Comparison of ENCODE assay signal across 11 cellular contexts in the genomic region with DNA sequence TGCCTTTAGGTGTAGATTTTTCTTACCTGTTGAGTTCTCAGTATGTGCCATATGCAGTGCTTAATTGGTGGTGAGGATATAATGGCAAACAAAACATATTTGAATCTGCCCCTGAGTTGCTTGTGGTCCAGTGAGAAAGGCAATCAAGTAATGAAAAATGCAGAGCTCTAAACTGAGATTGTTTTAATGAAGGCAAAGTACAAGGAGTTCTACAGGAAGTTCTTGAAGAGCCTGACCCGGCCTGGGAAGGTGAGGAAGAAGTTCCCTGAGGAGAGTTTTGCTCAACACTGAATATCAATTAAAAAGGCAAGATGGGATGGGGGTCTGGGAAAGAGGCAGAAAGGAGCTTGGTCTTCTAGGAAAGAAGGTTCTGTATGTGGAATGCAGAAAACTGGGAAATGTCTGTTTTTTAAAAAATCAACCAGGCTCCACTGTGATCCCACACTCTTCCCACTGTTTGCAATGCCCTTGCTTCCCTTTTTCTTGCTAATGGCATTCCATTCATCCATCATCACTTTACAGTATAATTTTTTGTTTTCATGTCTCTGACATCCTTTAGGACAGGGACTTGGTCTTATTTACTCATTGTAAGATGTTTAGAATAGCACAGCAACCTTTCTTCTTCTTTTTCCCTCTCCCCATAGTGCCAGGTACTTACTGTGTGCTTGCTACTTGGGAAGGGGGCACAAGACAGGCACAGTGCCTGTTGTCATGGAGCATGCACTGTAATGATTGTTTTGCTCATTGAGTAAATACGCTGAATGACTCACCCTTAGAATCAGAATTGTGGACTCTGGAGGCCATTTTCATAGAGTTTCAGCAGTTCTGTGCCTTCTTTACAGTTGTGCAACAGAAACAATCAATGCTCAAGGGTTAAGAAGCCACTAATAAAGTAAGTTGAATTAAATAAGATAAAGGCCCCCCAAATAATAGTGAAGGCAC.
DNase-seq lines count a peak whose midpoint lies in the region; ATAC-seq and TF ChIP-seq lines count a peak whose summit lies in the region.
"Had no signal": no experiment of that assay in that cellular context is flagged by ENCODE, and none has a peak within 500 bp of the region (broad histone marks: within the 10 kb centered on the region; RNA-seq: fewer than 3 reads in every experiment).

No MANE protein-coding gene starts in this region.

- no peak overlapping the region for H3K4me3 ChIP-seq in RWPE2 (ENCODE audit: severe bottlenecking)

- DNase-seq in left ventricle myocardium superior, result no peak
- no peak for DNase-seq in Right ventricle myocardium superior
- DNase-seq in RWPE2 (ENCODE audit: low spot score), result no peak
- peak; percentile 22 to 28 for DNase-seq in foreskin keratinocyte
- no peak for DNase-seq in sciatic nerve (ENCODE audit: low spot score)
- no peak for DNase-seq in activated CD8-positive, alpha-beta T cell treated with anti-CD3 and anti-CD28 coated beads for 36 hours
- no peak for DNase-seq in SKM-1 (lab: John Stamatoyannopoulos, UW; ENCODE audit: unreplicated experiment)
- DNase-seq: CD4-positive, CD25-positive, alpha-beta regulatory T cell; central memory CD4-positive, alpha-beta T cell; stimulated activated naive CD4-positive, alpha-beta T cell treated with Interleukin-2 at 50 U/mL for 16 hours had no signal

- H3K36me3 Mint-ChIP-seq in activated CD8-positive, alpha-beta T cell treated with anti-CD3 and anti-CD28 coated beads for 36 hours (ENCODE audit: low read depth), result no peaks in the 10 kb centered on the region

- TF ChIP-seq CTCF in RWPE2 (IDR thresholded peaks at IDR 0.05; ENCODE audit: poor library complexity, severe bottlenecking), result no peak
- TF ChIP-seq CTCF in foreskin keratinocyte (conservative IDR thresholded peaks at IDR 0.05), result no peak
- no peak for TF ChIP-seq CTCF in activated CD8-positive, alpha-beta T cell treated with anti-CD3 and anti-CD28 coated beads for 36 hours (IDR thresholded peaks at IDR 0.05)

- H3K27ac ChIP-seq in RWPE2 (ENCODE audit: poor library complexity, severe bottlenecking), result no peak overlapping the region
- H3K27ac ChIP-seq in foreskin keratinocyte, result no peak overlapping the region

- H3K9me3 ChIP-seq in RWPE2 (ENCODE audit: severe bottlenecking), result no peaks in the 10 kb centered on the region

- no peaks in the 10 kb centered on the region for H3K27me3 Mint-ChIP-seq in activated CD8-positive, alpha-beta T cell treated with anti-CD3 and anti-CD28 coated beads for 36 hours
- H3K27me3 Mint-ChIP-seq: CD4-positive, CD25-positive, alpha-beta regulatory T cell had no signal

- H3K27me3 ChIP-seq in RWPE2 (ENCODE audit: insufficient read depth, poor library complexity, severe bottlenecking) (no peaks in the 10 kb centered on the region), foreskin keratinocyte (no peaks in the 10 kb centered on the region)

- no peak overlapping the region for H3K4me3 Mint-ChIP-seq in activated CD8-positive, alpha-beta T cell treated with anti-CD3 and anti-CD28 coated beads for 36 hours
- H3K4me3 Mint-ChIP-seq: CD4-positive, CD25-positive, alpha-beta regulatory T cell had no signal

- H3K36me3 ChIP-seq in RWPE2 (ENCODE audit: low read depth), result no peaks in the 10 kb centered on the region

- POLR2A ChIA-PET in activated CD8-positive, alpha-beta T cell treated with anti-CD3 and anti-CD28 coated beads for 36 hours (lab: Charles Lee), result no interaction called here

- H3K9me3 Mint-ChIP-seq in activated CD8-positive, alpha-beta T cell treated with anti-CD3 and anti-CD28 coated beads for 36 hours, result no peaks in the 10 kb centered on the region
- H3K9me3 Mint-ChIP-seq: CD4-positive, CD25-positive, alpha-beta regulatory T cell had no signal

- H3K4me1 Mint-ChIP-seq in activated CD8-positive, alpha-beta T cell treated with anti-CD3 and anti-CD28 coated beads for 36 hours (ENCODE audit: low read depth), result peaks cover 17% of the 10 kb centered on the region

- CTCF ChIA-PET in activated CD8-positive, alpha-beta T cell treated with anti-CD3 and anti-CD28 coated beads for 36 hours (lab: Charles Lee), result interaction anchor here (1.2 kb wide), 1 partner anchor 193 kb away, joined by 3 read pairs; no protein-coding TSS in a partner anchor

- ATAC-seq in left ventricle myocardium superior, result peak; percentile 41
- ATAC-seq in Right ventricle myocardium superior (ENCODE audit: poor library complexity), result no peak
- peak; percentile 95 for ATAC-seq in RWPE2 (ENCODE audit: low read depth)
- peak; percentile 24 for ATAC-seq in foreskin keratinocyte
- no peak for ATAC-seq in sciatic nerve
- ATAC-seq in HG02885 (IDR thresholded peaks at IDR 0.05; ENCODE audit: poor library complexity, unreplicated experiment), result no peak
- no peak for ATAC-seq in activated CD8-positive, alpha-beta T cell treated with anti-CD3 and anti-CD28 coated beads for 36 hours

- no peak overlapping the region for H3K27ac Mint-ChIP-seq in activated CD8-positive, alpha-beta T cell treated with anti-CD3 and anti-CD28 coated beads for 36 hours

- intact Hi-C loops in left ventricle myocardium superior (cut with micrococcal nuclease), result no loop called here
- intact Hi-C loops in Right ventricle myocardium superior (cut with DNase I), result no loop called here
- intact Hi-C loops in sciatic nerve (cut with DNase I), result no loop called here
- intact Hi-C loops in activated CD8-positive, alpha-beta T cell treated with anti-CD3 and anti-CD28 coated beads for 36 hours (cut with micrococcal nuclease), result no loop called here

- H3K4me1 ChIP-seq in RWPE2 (ENCODE audit: insufficient read depth, poor library complexity, severe bottlenecking) (peaks cover 6% of the 10 kb centered on the region), foreskin keratinocyte (no peaks in the 10 kb centered on the region)

Comparison
In these comparisons a context has a peak if more than half of its experiments do, and no peak if none do; other contexts are left out.
1. ATAC-seq: peak in left ventricle myocardium superior (single experiment), RWPE2 (single experiment) and foreskin keratinocyte (single experiment); none in Right ventricle myocardium superior (single experiment), sciatic nerve (single experiment), HG02885 (single experiment) and activated CD8-positive, alpha-beta T cell treated with anti-CD3 and anti-CD28 coated beads for 36 hours (single experiment).
2. DNase-seq: peak in foreskin keratinocyte (2 of 2); none in left ventricle myocardium superior (single experiment), Right ventricle myocardium superior (single experiment), RWPE2 (single experiment), sciatic nerve (single experiment), activated CD8-positive, alpha-beta T cell treated with anti-CD3 and anti-CD28 coated beads for 36 hours (single experiment) and SKM-1 (single experiment).